7 cellular contexts compared by ENCODE assay signal in genomic region chr1:21963477-21964217, GRCh38. TPM values are rescaled to one million over a fixed set of nuclear protein-coding genes. Genes with fewer than 3 reads are reported as not detected.
DNase-seq lines count a peak whose midpoint lies in the region; ATAC-seq and TF ChIP-seq lines count a peak whose summit lies in the region.

No MANE protein-coding gene starts in this region.

- in situ Hi-C loops in gastrocnemius medialis (cut with MboI; ENCODE audit: low sequenced_read_pairs in 4 of 4) = loop anchor here in 3 of 4 donors (10.0 to 25.0 kb wide), 4 partner anchors 69 to 201 kb away; no protein-coding TSS in a partner anchor

- H3K9me3 ChIP-seq in T-helper 17 cell (ENCODE audit: control insufficient read depth, low read length, poor library complexity, severe bottlenecking) (no peaks in the 10 kb centered on the region), adipocyte (ENCODE audit: control insufficient read depth, low read length) (no peaks in the 10 kb centered on the region), right cardiac atrium (ENCODE audit: control insufficient read depth, low read length) (no peaks in the 10 kb centered on the region), gastrocnemius medialis (no peaks in the 10 kb centered on the region)

- 45% methylated on average over 11 of the region's 11 CpGs for WGBS in right cardiac atrium

- H3K36me3 ChIP-seq in adipocyte (ENCODE audit: control insufficient read depth, insufficient read depth, low read length, severe bottlenecking) = no peaks in the 10 kb centered on the region
- no peaks in the 10 kb centered on the region for H3K36me3 ChIP-seq in gastrocnemius medialis

- peak; percentile 84 for TF ChIP-seq CTCF in GM12874 (IDR thresholded peaks at IDR 0.05; ENCODE audit: insufficient read depth, low read depth, low read length)
- TF ChIP-seq CTCF in gastrocnemius medialis (IDR thresholded peaks at IDR 0.05 in 4 of 5, conservative IDR thresholded peaks at IDR 0.05 in 1 of 5) = peak; percentile 86 to 93 (median 88)

- H3K27ac ChIP-seq in right cardiac atrium (ENCODE audit: low read length) (no peak overlapping the region), gastrocnemius medialis (no peak overlapping the region)

- TF ChIP-seq POLR2A in gastrocnemius medialis (IDR thresholded peaks at IDR 0.05) = no peak

- intact Hi-C loops in right cardiac atrium (cut with DNase I) (loop anchor here in 2 of 4 donors (10.0 kb wide), 2 partner anchors 89 to 99 kb away; no protein-coding TSS in a partner anchor), gastrocnemius medialis (cut with DNase I; ENCODE audit: low total_unique reads) (loop anchor here (2.0 to 5.0 kb wide), 3 partner anchors 66 to 181 kb away; partner anchors contain the start of gene USP48)

- peaks cover 8% of the 10 kb centered on the region for H3K4me1 Mint-ChIP-seq in T-helper 17 cell

- H3K4me3 ChIP-seq in adipocyte (ENCODE audit: low read length) (no peak overlapping the region), right cardiac atrium (ENCODE audit: low read length) (no peak overlapping the region), gastrocnemius medialis (no peak overlapping the region)

- H3K4me1 ChIP-seq in adipocyte (ENCODE audit: control insufficient read depth, insufficient read depth, low read length) (peaks cover 5% of the 10 kb centered on the region), right cardiac atrium (ENCODE audit: control insufficient read depth, insufficient read depth, low read length) (peaks cover 1% of the 10 kb centered on the region), gastrocnemius medialis (no peaks in the 10 kb centered on the region)

- H3K9ac ChIP-seq in adipocyte (ENCODE audit: low read length) = no peak overlapping the region

- H3K36me3 Mint-ChIP-seq in T-helper 17 cell (ENCODE audit: low read depth) = no peaks in the 10 kb centered on the region

- ATAC-seq in T-helper 17 cell = peak; percentile 98
- peak; percentile 78 to 80 for ATAC-seq in right cardiac atrium
- ATAC-seq in gastrocnemius medialis = peak; percentile 88 to 96
- no peak for ATAC-seq in HG03196 (IDR thresholded peaks at IDR 0.05; ENCODE audit: unreplicated experiment)

- peak overlapping the region; percentile 37 for H3K27ac Mint-ChIP-seq in T-helper 17 cell

- DNase-seq in NAMALWA (ENCODE audit: low spot score) = peak; percentile 86
- peak; percentile 64 to 84 (median 64) for DNase-seq in T-helper 17 cell
- DNase-seq in adipocyte (ENCODE audit: low read depth) = peak; percentile 84
- peak; percentile 65 to 91 (median 87) for DNase-seq in right cardiac atrium
- DNase-seq in gastrocnemius medialis = peak; percentile 41 to 61

- H3K4me3 Mint-ChIP-seq in T-helper 17 cell = no peak overlapping the region

- H3K27me3 Mint-ChIP-seq in T-helper 17 cell = peaks cover 10% of the 10 kb centered on the region

- H3K27me3 ChIP-seq in adipocyte (replicated peaks; ENCODE audit: control insufficient read depth, insufficient read depth, low read length) (no peaks in the 10 kb centered on the region), right cardiac atrium (ENCODE audit: control insufficient read depth, insufficient read depth) (no peaks in the 10 kb centered on the region), gastrocnemius medialis (no peaks in the 10 kb centered on the region)

RNA-seq across cellular contexts. Expression of gene CELA3B, which starts 13.2 kb away (rescaled TPM):
- total RNA-seq in T-helper 17 cell (not detected), right cardiac atrium (under 1 TPM in 1 of 4 donors, not detected in 3; 0.53 TPM), gastrocnemius medialis (not detected)
- 0.09 TPM for polyA plus RNA-seq in right cardiac atrium

RNA-seq across cellular contexts. Expression of gene HSPG2, which starts 26.5 kb away (rescaled TPM):
- total RNA-seq in T-helper 17 cell (1 to 10 TPM; 1.2 to 1.6 TPM), right cardiac atrium (100 to 1,000 TPM; 320 to 659 (median 492) TPM), gastrocnemius medialis (100 to 1,000 TPM in 1 of 4 donors, 10 to 100 TPM in 3; 68.9 to 108 (median 83.5) TPM)
- polyA plus RNA-seq in right cardiac atrium = 257 TPM

RNA-seq across cellular contexts. Expression of gene CELA3A, which starts 37.8 kb away (rescaled TPM):
- total RNA-seq in T-helper 17 cell (not detected), right cardiac atrium (under 1 TPM in 1 of 4 donors, not detected in 3; 0.86 TPM), gastrocnemius medialis (not detected)
- not detected for polyA plus RNA-seq in right cardiac atrium

Comparison
In these comparisons a context has a peak if more than half of its experiments do, and no peak if none do; other contexts are left out.
1. RNA of gene HSPG2, which starts 26.5 kb away (total RNA-seq): 320 to 659 TPM in right cardiac atrium and 68.9 to 108 TPM in gastrocnemius medialis; 1.2 to 1.6 TPM in T-helper 17 cell; every median in the first group is over 10 times any median in the second.
2. Peak in every context shown above with its lines, with median percentiles within 50 percentile points of each other: DNase-seq.